20 cellular contexts compared by ENCODE assay signal in the genomic region with DNA sequence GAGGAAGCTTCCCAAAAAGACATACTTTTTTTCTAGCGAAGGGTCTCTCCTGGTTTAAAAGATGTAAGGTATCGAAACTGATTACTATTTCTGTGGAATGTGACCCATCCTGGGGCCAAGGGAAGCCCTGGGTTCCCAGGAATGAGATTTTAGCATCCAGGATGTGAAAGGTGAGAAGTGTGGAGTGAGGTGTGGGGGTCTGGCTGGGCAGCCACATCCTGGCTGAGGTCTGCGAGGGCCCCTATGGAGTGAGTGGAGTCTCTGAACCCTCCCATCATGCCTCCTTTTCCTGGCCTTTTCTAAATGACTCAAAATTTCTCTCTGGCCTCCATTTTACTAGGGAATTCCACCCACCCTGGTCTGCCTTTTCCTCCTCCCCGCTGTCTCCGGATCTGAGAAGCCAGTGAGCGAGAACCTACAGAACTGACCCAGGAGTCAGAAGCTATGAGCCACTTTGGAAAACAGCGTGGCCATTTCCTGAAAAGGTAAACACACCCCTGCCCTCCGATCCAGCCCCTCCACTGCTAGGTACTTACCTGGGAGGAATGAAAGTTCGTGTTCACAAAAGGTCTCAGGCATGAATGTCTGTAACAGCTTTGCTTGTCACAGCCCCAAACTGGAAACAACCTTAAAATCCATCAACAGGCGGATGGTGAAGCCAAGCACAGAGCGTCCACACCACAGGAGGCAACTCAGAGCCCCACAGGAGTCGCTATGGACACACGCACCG. TPM values are rescaled to one million over a fixed set of nuclear protein-coding genes. Genes with fewer than 3 reads are reported as not detected.
"Had no signal": no experiment of that assay in that cellular context is flagged by ENCODE, and none has a peak within 500 bp of the region (broad histone marks: within the 10 kb centered on the region; RNA-seq: fewer than 3 reads in every experiment).

No MANE protein-coding gene starts in this region.

- H3K4me3 Mint-ChIP-seq: activated CD4-positive, alpha-beta T cell treated with anti-CD3 and anti-CD28 coated beads, Interleukin-2, amount 10 ng/mL, durations not matched to agents 7 days and 5 days; activated CD8-positive, alpha-beta T cell treated with anti-CD3 and anti-CD28 coated beads, Interleukin-2, amount 10 ng/mL, durations not matched to agents 7 days and 5 days; activated naive CD8-positive, alpha-beta T cell treated with anti-CD3 and anti-CD28 coated beads for 36 hours; dendritic cell treated with granulocyte-macrophage colony-stimulating factor and Interleukin-4, amounts not matched to agents 40 ng/mL and 50 ng/mL, for 4 days; effector memory CD8-positive, alpha-beta T cell; memory B cell; naive thymus-derived CD8-positive, alpha-beta T cell had no signal

- H3K36me3 ChIP-seq: tibial nerve had no signal

- H3K4me1 ChIP-seq: tibial nerve had no signal

- H3K4me3 ChIP-seq: tibial nerve had no signal

- H3K27ac Mint-ChIP-seq: activated CD4-positive, alpha-beta T cell treated with anti-CD3 and anti-CD28 coated beads, Interleukin-2, amount 10 ng/mL, durations not matched to agents 7 days and 5 days; activated CD8-positive, alpha-beta T cell treated with anti-CD3 and anti-CD28 coated beads, Interleukin-2, amount 10 ng/mL, durations not matched to agents 7 days and 5 days; activated naive CD8-positive, alpha-beta T cell treated with anti-CD3 and anti-CD28 coated beads for 36 hours; dendritic cell treated with granulocyte-macrophage colony-stimulating factor and Interleukin-4, amounts not matched to agents 40 ng/mL and 50 ng/mL, for 4 days; effector memory CD8-positive, alpha-beta T cell; memory B cell; naive thymus-derived CD8-positive, alpha-beta T cell had no signal

- H3K27me3 ChIP-seq: tibial nerve had no signal

- DNase-seq: activated CD4-positive, alpha-beta T cell treated with anti-CD3 and anti-CD28 coated beads, Interleukin-2, amount 10 ng/mL, durations not matched to agents 7 days and 5 days; activated CD8-positive, alpha-beta T cell treated with anti-CD3 and anti-CD28 coated beads, Interleukin-2, amount 10 ng/mL, durations not matched to agents 7 days and 5 days; activated naive CD8-positive, alpha-beta T cell treated with anti-CD3 and anti-CD28 coated beads for 36 hours; amniotic stem cell; effector memory CD8-positive, alpha-beta T cell; foreskin fibroblast; left ventricle myocardium superior; naive thymus-derived CD8-positive, alpha-beta T cell; nucleus accumbens; retina; stimulated activated CD4-positive, alpha-beta T cell treated with anti-CD3 and anti-CD28 coated beads, Interleukin-12 subunit alpha, Interleukin-12 subunit beta, amount 100 ng/mL, for 4 hours; stimulated activated CD4-positive, alpha-beta T cell treated with anti-CD3 and anti-CD28 coated beads, Interleukin-1b, Interleukin-23, amount 100 ng/mL, for 48 hours; stimulated activated CD8-positive, alpha-beta memory T cell treated with anti-CD3 and anti-CD28 coated beads, Interleukin-4, amount 100 ng/mL, for 48 hours; stimulated activated naive CD4-positive, alpha-beta T cell treated with Interleukin-2 at 50 U/mL for 16 hours; substantia nigra; T1000 had no signal

- H3K27me3 Mint-ChIP-seq: activated CD4-positive, alpha-beta T cell treated with anti-CD3 and anti-CD28 coated beads, Interleukin-2, amount 10 ng/mL, durations not matched to agents 7 days and 5 days had no signal

- H3K27ac ChIP-seq: tibial nerve had no signal

- H3K9me3 Mint-ChIP-seq: activated CD4-positive, alpha-beta T cell treated with anti-CD3 and anti-CD28 coated beads, Interleukin-2, amount 10 ng/mL, durations not matched to agents 7 days and 5 days; activated naive CD8-positive, alpha-beta T cell treated with anti-CD3 and anti-CD28 coated beads for 36 hours had no signal

- H3K4me1 Mint-ChIP-seq: activated CD4-positive, alpha-beta T cell treated with anti-CD3 and anti-CD28 coated beads, Interleukin-2, amount 10 ng/mL, durations not matched to agents 7 days and 5 days; activated naive CD8-positive, alpha-beta T cell treated with anti-CD3 and anti-CD28 coated beads for 36 hours; memory B cell; naive thymus-derived CD8-positive, alpha-beta T cell had no signal

- H3K36me3 Mint-ChIP-seq: activated naive CD8-positive, alpha-beta T cell treated with anti-CD3 and anti-CD28 coated beads for 36 hours; memory B cell; naive thymus-derived CD8-positive, alpha-beta T cell had no signal

RNA-seq across cellular contexts. Expression of gene SHANK2, which starts 27.7 kb away (rescaled TPM):
- total RNA-seq: activated CD4-positive, alpha-beta T cell treated with anti-CD3 and anti-CD28 coated beads, Interleukin-2, amount 10 ng/mL, durations not matched to agents 7 days and 5 days; activated CD8-positive, alpha-beta T cell treated with anti-CD3 and anti-CD28 coated beads, Interleukin-2, amount 10 ng/mL, durations not matched to agents 7 days and 5 days; activated naive CD8-positive, alpha-beta T cell treated with anti-CD3 and anti-CD28 coated beads for 36 hours; naive thymus-derived CD8-positive, alpha-beta T cell; T-helper 1 cell treated with Interleukin-12 subunit alpha and Interleukin-12 subunit beta and Interleukin-4 antibody, amounts not matched to agents 30 ng/mL and 1 ng/mL, for 36 hours had no signal
- polyA plus RNA-seq: naive thymus-derived CD8-positive, alpha-beta T cell had no signal
